In the genomic region with DNA sequence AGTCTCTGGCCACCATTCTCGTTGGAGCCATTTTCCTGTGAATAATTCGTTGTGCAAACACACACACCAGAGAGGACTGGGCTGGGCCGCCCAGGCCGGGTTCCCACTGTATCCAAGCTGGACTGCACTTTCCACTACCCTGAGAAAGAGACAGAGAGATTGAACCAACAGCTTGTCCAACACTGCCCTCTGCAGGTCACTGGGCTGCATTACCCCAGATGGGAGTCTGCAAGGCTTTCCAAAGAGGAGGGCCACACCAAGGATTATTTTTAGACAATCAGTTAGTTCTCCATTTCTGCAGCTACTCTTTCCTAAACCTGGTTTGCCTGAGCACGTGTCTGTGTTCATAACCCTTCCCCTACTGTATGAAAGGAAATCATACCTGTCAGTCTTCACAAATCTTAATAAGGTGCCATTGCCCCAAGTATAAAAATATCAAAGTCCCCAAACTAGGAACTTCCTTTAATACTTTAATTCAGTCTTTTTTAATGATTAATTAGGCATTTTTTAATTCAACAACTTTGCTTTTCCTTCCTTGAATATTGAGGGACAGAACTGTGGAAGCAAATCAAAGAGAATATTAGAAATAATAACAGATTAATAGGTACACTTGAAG, we compare ENCODE assay signal across 8 cellular contexts. TPM values are rescaled to one million over a fixed set of nuclear protein-coding genes. Genes with fewer than 3 reads are reported as not detected.
DNase-seq lines count a peak whose midpoint lies in the region; ATAC-seq lines count a peak whose summit lies in the region.

No MANE protein-coding gene starts in this region.

- no peaks in the 10 kb centered on the region for H3K36me3 ChIP-seq in effector memory CD4-positive, alpha-beta T cell (ENCODE audit: control insufficient read depth, insufficient read depth, low read length)
- H3K36me3 ChIP-seq in mesenchymal stem cell (ENCODE audit: control insufficient read depth in 1 of 2, insufficient read depth in 2 of 2, low read depth in 1 of 2, low read length in 2 of 2) = no peaks in the 10 kb centered on the region

- no peak overlapping the region for H2BK12ac ChIP-seq in mesenchymal stem cell (ENCODE audit: low read length in 2 of 2)

- H3K4me3 ChIP-seq in effector memory CD4-positive, alpha-beta T cell (ENCODE audit: insufficient read depth, low read depth, low read length, poor library complexity, severe bottlenecking) = no peak overlapping the region
- no peak overlapping the region for H3K4me3 ChIP-seq in mesenchymal stem cell (ENCODE audit: insufficient read depth in 1 of 2, low read depth in 1 of 2, low read length in 2 of 2)

- H4K8ac ChIP-seq in mesenchymal stem cell (ENCODE audit: low read length) = no peak overlapping the region

- no peak overlapping the region for H3K14ac ChIP-seq in mesenchymal stem cell (ENCODE audit: low read length in 2 of 2)

- no peak overlapping the region for H2BK120ac ChIP-seq in mesenchymal stem cell (ENCODE audit: low read depth, low read length)

- no peaks in the 10 kb centered on the region for H3K79me1 ChIP-seq in mesenchymal stem cell (replicated peaks; ENCODE audit: low read length, poor library complexity, severe bottlenecking)

- no peaks in the 10 kb centered on the region for H3K9me3 Mint-ChIP-seq in activated CD4-positive, alpha-beta memory T cell treated with anti-CD3 and anti-CD28 coated beads, Interleukin-2, amount 10 ng/mL, durations not matched to agents 7 days and 5 days

- no peak overlapping the region for H3K27ac ChIP-seq in effector memory CD4-positive, alpha-beta T cell (ENCODE audit: insufficient read depth, low read length, poor library complexity, severe bottlenecking)
- H3K27ac ChIP-seq in mesenchymal stem cell (ENCODE audit: low read length, poor library complexity, severe bottlenecking) = no peak overlapping the region

- no peaks in the 10 kb centered on the region for H3K4me1 Mint-ChIP-seq in activated CD4-positive, alpha-beta memory T cell treated with anti-CD3 and anti-CD28 coated beads, Interleukin-2, amount 10 ng/mL, durations not matched to agents 7 days and 5 days

- under 1% methylated on average over 5 of the region's 5 CpGs for WGBS in mesenchymal stem cell

- no peak overlapping the region for H2BK15ac ChIP-seq in mesenchymal stem cell (ENCODE audit: low read depth, poor library complexity, severe bottlenecking)

- H3K27ac Mint-ChIP-seq in activated CD4-positive, alpha-beta memory T cell treated with anti-CD3 and anti-CD28 coated beads, Interleukin-2, amount 10 ng/mL, durations not matched to agents 7 days and 5 days = no peak overlapping the region

- ATAC-seq in GM18517 (IDR thresholded peaks at IDR 0.05; ENCODE audit: unreplicated experiment) = peak; percentile 71
- ATAC-seq in HG03521 (IDR thresholded peaks at IDR 0.05; ENCODE audit: unreplicated experiment) = peak; percentile 62

- no peak overlapping the region for H2AFZ ChIP-seq in mesenchymal stem cell (ENCODE audit: low read depth, low read length)

- no peak overlapping the region for H4K91ac ChIP-seq in mesenchymal stem cell (ENCODE audit: low read length)

- peaks cover 7% of the 10 kb centered on the region for H3K27me3 Mint-ChIP-seq in activated CD4-positive, alpha-beta memory T cell treated with anti-CD3 and anti-CD28 coated beads, Interleukin-2, amount 10 ng/mL, durations not matched to agents 7 days and 5 days

- H3K4me3 Mint-ChIP-seq in activated CD4-positive, alpha-beta memory T cell treated with anti-CD3 and anti-CD28 coated beads, Interleukin-2, amount 10 ng/mL, durations not matched to agents 7 days and 5 days = no peak overlapping the region

- H2AK5ac ChIP-seq in mesenchymal stem cell (ENCODE audit: low read length, severe bottlenecking) = no peak overlapping the region

- no peaks in the 10 kb centered on the region for H3K4me1 ChIP-seq in effector memory CD4-positive, alpha-beta T cell (ENCODE audit: control insufficient read depth, insufficient read depth, low read length, poor library complexity, severe bottlenecking)
- peaks cover 14% of the 10 kb centered on the region for H3K4me1 ChIP-seq in mesenchymal stem cell (ENCODE audit: control insufficient read depth, insufficient read depth, low read depth, low read length)

- H2BK5ac ChIP-seq in mesenchymal stem cell (ENCODE audit: low read depth, low read length, poor library complexity, severe bottlenecking) = no peak overlapping the region

- no peak overlapping the region for H3K4me2 ChIP-seq in mesenchymal stem cell (ENCODE audit: low read length, poor library complexity, severe bottlenecking)

- no peaks in the 10 kb centered on the region for H3K36me3 Mint-ChIP-seq in activated CD4-positive, alpha-beta memory T cell treated with anti-CD3 and anti-CD28 coated beads, Interleukin-2, amount 10 ng/mL, durations not matched to agents 7 days and 5 days (ENCODE audit: low read depth)

- POLR2A ChIA-PET in activated CD4-positive, alpha-beta memory T cell treated with anti-CD3 and anti-CD28 coated beads, Interleukin-2, amount 10 ng/mL, durations not matched to agents 7 days and 5 days (lab: Charles Lee) = no interaction called here

- H3K18ac ChIP-seq in mesenchymal stem cell (ENCODE audit: low read depth in 1 of 2, low read length in 2 of 2) = no peak overlapping the region

- H3K4ac ChIP-seq in mesenchymal stem cell (ENCODE audit: low read depth in 1 of 2, low read length in 2 of 2) = no peak overlapping the region

- peak; percentile 81 for DNase-seq in A172 (ENCODE audit: low spot score)
- peak; percentile 46 for DNase-seq in NCI-H82 treated with DMSO at 0.1 percent for 48 hours (lab: John Stamatoyannopoulos, UW; ENCODE audit: unreplicated experiment)
- DNase-seq in activated CD4-positive, alpha-beta memory T cell treated with anti-CD3 and anti-CD28 coated beads, Interleukin-2, amount 10 ng/mL, durations not matched to agents 7 days and 5 days = peak; percentile 80
- peak; percentile 43 to 65 (median 50) for DNase-seq in effector memory CD4-positive, alpha-beta T cell
- DNase-seq in mesenchymal stem cell = peak; percentile 86
- DNase-seq in stimulated activated CD8-positive, alpha-beta memory T cell treated with anti-CD3 and anti-CD28 coated beads, Interleukin-15, amount 100 ng/mL, for 1 hour (ENCODE audit: low read depth) = peak; percentile 54

- no peak overlapping the region for H3K23ac ChIP-seq in mesenchymal stem cell (ENCODE audit: low read length in 2 of 2)

- H3K9ac ChIP-seq in mesenchymal stem cell (ENCODE audit: low read length) = peak overlapping the region; percentile 58

- CTCF ChIA-PET in activated CD4-positive, alpha-beta memory T cell treated with anti-CD3 and anti-CD28 coated beads, Interleukin-2, amount 10 ng/mL, durations not matched to agents 7 days and 5 days (lab: Charles Lee) = interaction anchor here (0.6 to 6.0 kb wide), 29 partner anchors 8 to 556 kb away, joined by 3 to 55 read pairs (median 4); a partner anchor contains a TSS

- H3K9me3 ChIP-seq in effector memory CD4-positive, alpha-beta T cell (ENCODE audit: control insufficient read depth, low read length) = no peaks in the 10 kb centered on the region
- H3K9me3 ChIP-seq in mesenchymal stem cell (ENCODE audit: control insufficient read depth, low read length) = no peaks in the 10 kb centered on the region

- H3K27me3 ChIP-seq in effector memory CD4-positive, alpha-beta T cell (replicated peaks; ENCODE audit: control insufficient read depth, insufficient read depth, low read length, poor library complexity, severe bottlenecking) = no peaks in the 10 kb centered on the region
- H3K27me3 ChIP-seq in mesenchymal stem cell (ENCODE audit: control insufficient read depth in 1 of 2, insufficient read depth in 1 of 2, low read length in 2 of 2) = no peaks in the 10 kb centered on the region

RNA-seq across cellular contexts. Expression of a gene that starts 13.3 kb away (rescaled TPM):
- 1.2 and 1.8 TPM in 2 replicates for total RNA-seq in A172 (2014; rRNA removed; shearing (Covaris generic))
- not detected for total RNA-seq in activated CD4-positive, alpha-beta memory T cell treated with anti-CD3 and anti-CD28 coated beads, Interleukin-2, amount 10 ng/mL, durations not matched to agents 7 days and 5 days
- polyA plus RNA-seq in mesenchymal stem cell (2013, experiment 1 of 2) = 1.3 TPM
- polyA plus RNA-seq in mesenchymal stem cell (2013, experiment 2 of 2) = 1.8 TPM
